Comparison of ENCODE assay signal across 11 cellular contexts in the genomic region with DNA sequence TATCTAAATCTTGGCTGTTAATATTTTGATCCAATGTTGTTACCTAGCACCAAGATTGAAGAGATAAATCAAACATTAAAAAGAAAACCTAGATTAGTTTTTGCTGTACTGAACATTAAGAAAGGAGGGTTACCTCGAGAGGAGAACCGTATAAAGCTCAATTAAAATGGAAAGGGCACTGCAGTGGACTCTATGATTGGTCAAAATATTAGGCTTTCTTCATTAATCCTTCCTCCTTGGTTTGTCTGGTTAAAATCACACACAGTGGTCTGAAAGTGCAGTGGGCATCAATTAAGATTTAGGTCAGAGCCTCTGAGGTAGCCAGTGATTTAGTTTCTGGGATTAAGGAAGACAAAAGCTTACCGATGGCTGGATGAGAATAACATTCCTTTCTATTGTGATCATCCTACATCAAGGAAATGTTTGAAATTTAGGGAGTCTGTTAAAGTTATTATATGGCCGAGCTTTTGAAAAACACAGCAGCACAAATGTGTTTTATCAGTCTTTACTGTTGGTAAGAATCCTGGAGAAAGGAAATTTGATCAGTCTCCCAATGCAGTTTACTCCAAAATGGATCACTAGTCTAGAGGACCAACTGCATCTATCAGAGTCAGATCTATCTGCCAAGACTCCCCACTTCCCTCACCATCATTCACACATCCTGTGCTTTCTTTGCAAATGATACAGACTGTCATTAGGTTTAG.
A peak's percentile ranks its signal among the peaks of the same experiment; 100 is the strongest.
DNase-seq lines count a peak whose midpoint lies in the region; ATAC-seq and TF ChIP-seq lines count a peak whose summit lies in the region.
"Had no signal": no experiment of that assay in that cellular context is flagged by ENCODE, and none has a peak within 500 bp of the region (broad histone marks: within the 10 kb centered on the region; RNA-seq: fewer than 3 reads in every experiment).

No MANE protein-coding gene starts in this region.

- H3K9me2 ChIP-seq in OCI-LY7 (ENCODE audit: insufficient read depth, low read length), result no peaks in the 10 kb centered on the region

- no peaks in the 10 kb centered on the region for H3K79me2 ChIP-seq in OCI-LY7 (ENCODE audit: insufficient read depth, low read depth, low read length)

- peak overlapping the region; percentile 42 for H3K4me3 Mint-ChIP-seq in memory B cell

- H3K36me3 ChIP-seq in adipocyte (ENCODE audit: control insufficient read depth, insufficient read depth, low read length, severe bottlenecking) (no peaks in the 10 kb centered on the region), OCI-LY7 (ENCODE audit: insufficient read depth, low read length) (0 out of 2 replicates have a peak, but pooled peaks cover 3% of the 10 kb centered on the region)

- peak overlapping the region; percentile 11 for H3K9ac ChIP-seq in adipocyte (ENCODE audit: low read length)

- no peak overlapping the region for H3K27ac ChIP-seq in OCI-LY7 (ENCODE audit: low read depth, low read length, poor library complexity, severe bottlenecking)
- H3K27ac ChIP-seq: VCaP had no signal

- ATAC-seq in GM21786 (IDR thresholded peaks at IDR 0.05; ENCODE audit: unreplicated experiment), result peak; percentile 30
- peak; percentile 29 for ATAC-seq in memory B cell (ENCODE audit: low read depth)
- no peak for ATAC-seq in GM21723 (IDR thresholded peaks at IDR 0.05; ENCODE audit: unreplicated experiment)
- ATAC-seq: sciatic nerve had no signal

- H3K27ac Mint-ChIP-seq in memory B cell, result peak overlapping the region; percentile 77

- POLR2A ChIA-PET in OCI-LY7 (lab: Charles Lee), result interaction anchor here (0.6 to 2.0 kb wide), 5 partner anchors 11 to 93 kb away, joined by 3 to 11 read pairs (median 3); no protein-coding TSS in a partner anchor

- H3K9me3 ChIP-seq in adipocyte (ENCODE audit: control insufficient read depth, low read length) (no peaks in the 10 kb centered on the region), OCI-LY7 (ENCODE audit: low read length) (no peaks in the 10 kb centered on the region)

- no peak for TF ChIP-seq CTCF in OCI-LY7 (conservative IDR thresholded peaks at IDR 0.05; ENCODE audit: low read length)
- no peak for TF ChIP-seq CTCF in GM20000 (IDR thresholded peaks at IDR 0.05; ENCODE audit: extremely low read depth, missing control alignments)

- no peaks in the 10 kb centered on the region for H3K9me3 Mint-ChIP-seq in memory B cell

- H4K20me1 ChIP-seq in OCI-LY7 (ENCODE audit: insufficient read depth, low read length), result no peaks in the 10 kb centered on the region

- H3K4me2 ChIP-seq in OCI-LY7 (ENCODE audit: low read length), result no peak overlapping the region

- H3K27me3 ChIP-seq in adipocyte (replicated peaks; ENCODE audit: control insufficient read depth, insufficient read depth, low read length), result no peaks in the 10 kb centered on the region

- CTCF ChIA-PET in OCI-LY7 (lab: Charles Lee; ENCODE audit: unreplicated experiment), result no interaction called here

- no peak overlapping the region for H2AFZ ChIP-seq in OCI-LY7 (ENCODE audit: low read length)

- intact Hi-C loops in OCI-LY7 (cut with micrococcal nuclease; ENCODE audit: unreplicated experiment), result no loop called here

- peaks cover 52% of the 10 kb centered on the region for H3K4me1 Mint-ChIP-seq in memory B cell

- no TSS peak for BruUV-seq in OCI-LY7 (replicated peaks; lab: Mats Ljungman, UMichigan)

- H3K4me1 ChIP-seq in adipocyte (ENCODE audit: control insufficient read depth, insufficient read depth, low read length), result peaks cover 31% of the 10 kb centered on the region
- no peaks in the 10 kb centered on the region for H3K4me1 ChIP-seq in OCI-LY7 (ENCODE audit: insufficient read depth, low read length, poor library complexity, severe bottlenecking)

- no peaks in the 10 kb centered on the region for H3K27me3 Mint-ChIP-seq in memory B cell

- peak; percentile 45 for DNase-seq in A172 (ENCODE audit: low spot score)
- DNase-seq in adipocyte (ENCODE audit: low read depth), result peak; percentile 19
- no peak for DNase-seq in memory B cell (ENCODE audit: low spot score in 2 of 2)
- no peak for DNase-seq in OCI-LY7 (ENCODE audit: low spot score)
- DNase-seq in GM20000 (ENCODE audit: low spot score), result no peak
- no peak for DNase-seq in H4 (ENCODE audit: low spot score)
- DNase-seq: NCI-H2029 had no signal

- H3K36me3 Mint-ChIP-seq in memory B cell, result peaks cover 18% of the 10 kb centered on the region

- H3K4me3 ChIP-seq in adipocyte (ENCODE audit: low read length) (no peak overlapping the region), OCI-LY7 (ENCODE audit: low read depth, low read length, poor library complexity, severe bottlenecking) (no peak overlapping the region)

Comparison
In these comparisons a context has a peak if more than half of its experiments do, and no peak if none do; other contexts are left out.
1. DNase-seq: peak in A172 (single experiment) and adipocyte (single experiment); none in memory B cell (0 of 2), OCI-LY7 (single experiment), GM20000 (single experiment) and H4 (single experiment).